In the genomic region with DNA sequence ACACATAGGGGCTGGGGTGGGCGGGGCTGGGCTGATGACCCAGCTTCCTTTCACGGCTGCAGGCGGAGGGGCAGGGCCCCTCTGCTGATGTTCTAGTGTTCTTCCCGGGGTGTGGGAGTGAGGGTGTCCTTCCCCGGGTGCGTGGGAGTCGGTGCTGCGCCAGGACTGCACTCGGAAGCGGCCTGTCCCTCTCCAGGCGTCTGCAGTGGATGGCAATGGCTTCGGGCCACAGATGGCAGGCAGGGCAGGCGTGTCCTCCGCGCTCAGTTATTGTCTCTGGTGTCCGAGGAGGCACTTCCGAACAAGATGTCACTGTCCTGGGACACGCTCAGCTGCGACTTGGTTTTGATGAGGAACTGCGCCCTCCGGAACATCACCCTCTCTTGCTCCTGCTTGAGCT, we compare ENCODE assay signal across 21 cellular contexts. TPM values are rescaled to one million over a fixed set of nuclear protein-coding genes. Genes with fewer than 3 reads are reported as not detected.
DNase-seq lines count a peak whose midpoint lies in the region; FAIRE-seq and TF ChIP-seq lines count a peak whose summit lies in the region.
"Had no signal": no experiment of that assay in that cellular context is flagged by ENCODE, and none has a peak within 500 bp of the region (broad histone marks: within the 10 kb centered on the region; RNA-seq: fewer than 3 reads in every experiment).

No MANE protein-coding gene starts in this region.

- no peaks in the 10 kb centered on the region for H3K27me3 ChIP-seq in neuronal stem cell (ENCODE audit: control insufficient read depth in 3 of 3, insufficient read depth in 3 of 3, low read depth in 1 of 3, low read length in 3 of 3)
- H3K27me3 ChIP-seq in adrenal gland, result peaks cover 4% of the 10 kb centered on the region

- H3K4me3 ChIP-seq in neuronal stem cell (ENCODE audit: low read length in 2 of 2), result no peak overlapping the region
- no peak overlapping the region for H3K4me3 ChIP-seq in adrenal gland
- H3K4me3 ChIP-seq: GM23338 had no signal

- peak overlapping the region; percentile 56 for H3K23ac ChIP-seq in neuronal stem cell (ENCODE audit: low read depth, low read length, poor library complexity)

- H3K4me1 ChIP-seq in neuronal stem cell (ENCODE audit: control insufficient read depth in 2 of 2, insufficient read depth in 1 of 2, low read depth in 1 of 2, low read length in 2 of 2), result peaks cover 11 to 14% of the 10 kb centered on the region in 2 donors
- no peaks in the 10 kb centered on the region for H3K4me1 ChIP-seq in adrenal gland (replicated peaks in 1 of 2)
- H3K4me1 ChIP-seq: BE2C had no signal

- WGBS in neuronal stem cell (ENCODE audit: extremely low coverage in 2 of 2, insufficient read length in 2 of 2, insufficient replicate concordance in 1 of 2), 2 donors, result no CpG with 5 or more reads among the region's 21 CpGs
- WGBS in adrenal gland, 4 donors, result 63 to 77% (median 71%) methylated on average over 13 to 21 of the region's 21 CpGs

- no peak overlapping the region for H3K4me2 ChIP-seq in neuronal stem cell (ENCODE audit: insufficient read depth, low read length, poor library complexity, severe bottlenecking)
- H3K4me2 ChIP-seq: GM23338 had no signal

- H3K14ac ChIP-seq in neuronal stem cell (ENCODE audit: low read length), result no peak overlapping the region

- H2AK5ac ChIP-seq in neuronal stem cell (ENCODE audit: low read depth, low read length), result peak overlapping the region; percentile 92

- H2BK5ac ChIP-seq in neuronal stem cell (ENCODE audit: low read length), result peak overlapping the region; percentile 91

- H3K4ac ChIP-seq in neuronal stem cell (ENCODE audit: low read length), result no peak overlapping the region

- H3K36me3 Mint-ChIP-seq in brain, result peaks cover 14% of the 10 kb centered on the region
- no peaks in the 10 kb centered on the region for H3K36me3 Mint-ChIP-seq in osteocyte (ENCODE audit: unreplicated experiment)
- H3K36me3 Mint-ChIP-seq: CD4-positive, CD25-positive, alpha-beta regulatory T cell; CD8-positive, alpha-beta memory T cell; IgD-negative memory B cell had no signal

- peak overlapping the region; percentile 35 for H2BK12ac ChIP-seq in neuronal stem cell (ENCODE audit: low read length)

- intact Hi-C loops in adrenal gland (cut with DNase I), result no loop called here

- H3K4me3 Mint-ChIP-seq in brain (peak overlapping the region in 1 of 5 experiments; percentile 52), osteocyte (ENCODE audit: unreplicated experiment) (no peak overlapping the region)
- H3K4me3 Mint-ChIP-seq: CD4-positive, CD25-positive, alpha-beta regulatory T cell; CD8-positive, alpha-beta memory T cell; GM23338; HFFc6; IgD-negative memory B cell had no signal

- H3K27ac Mint-ChIP-seq in brain, result peak overlapping the region in 3 of 5 experiments; percentile 19 to 93 (median 59)
- no peak overlapping the region for H3K27ac Mint-ChIP-seq in osteocyte (ENCODE audit: unreplicated experiment)
- H3K27ac Mint-ChIP-seq: CD4-positive, CD25-positive, alpha-beta regulatory T cell; CD8-positive, alpha-beta memory T cell; GM23338; HFFc6 had no signal

- no peak for FAIRE-seq in D721Med (lab: Jason Lieb, UNC)
- FAIRE-seq: GM12892, GM18507, HepG2 had no signal

- H3K4me1 Mint-ChIP-seq in brain (peaks cover 31% of the 10 kb centered on the region), osteocyte (ENCODE audit: unreplicated experiment) (no peaks in the 10 kb centered on the region)
- H3K4me1 Mint-ChIP-seq: CD4-positive, CD25-positive, alpha-beta regulatory T cell; CD8-positive, alpha-beta memory T cell had no signal

- H2AFZ ChIP-seq in neuronal stem cell (ENCODE audit: low read length), result peak overlapping the region; percentile 71
- H2AFZ ChIP-seq: GM23338 had no signal

- peaks cover 3% of the 10 kb centered on the region for H3K79me1 ChIP-seq in neuronal stem cell (ENCODE audit: low read depth, low read length)

- H3K9me3 Mint-ChIP-seq in brain (no peaks in the 10 kb centered on the region), osteocyte (ENCODE audit: unreplicated experiment) (no peaks in the 10 kb centered on the region)
- H3K9me3 Mint-ChIP-seq: CD4-positive, CD25-positive, alpha-beta regulatory T cell; CD8-positive, alpha-beta memory T cell; GM23338; HFFc6; IgD-negative memory B cell had no signal

- no peak overlapping the region for H2BK120ac ChIP-seq in neuronal stem cell (ENCODE audit: low read depth, low read length)

- peak overlapping the region; percentile 56 for H3K9ac ChIP-seq in neuronal stem cell (ENCODE audit: low read depth, low read length, poor library complexity)

- H4K91ac ChIP-seq in neuronal stem cell (ENCODE audit: low read depth, low read length, poor library complexity), result peak overlapping the region; percentile 68

- peak overlapping the region; percentile 3 for H4K8ac ChIP-seq in neuronal stem cell (ENCODE audit: low read depth, low read length)

- TF ChIP-seq POLR2A in adrenal gland (IDR thresholded peaks at IDR 0.05), result no peak

- H3K27me3 Mint-ChIP-seq in brain, result peaks cover 4% of the 10 kb centered on the region
- peaks cover 4% of the 10 kb centered on the region for H3K27me3 Mint-ChIP-seq in osteocyte (ENCODE audit: unreplicated experiment)

- peak overlapping the region; percentile 92 for H3K18ac ChIP-seq in neuronal stem cell (ENCODE audit: low read length)

- TF ChIP-seq CTCF in brain (conservative IDR thresholded peaks at IDR 0.05) (no peak), osteocyte (IDR thresholded peaks at IDR 0.05) (no peak), D721Med (IDR thresholded peaks at IDR 0.05; ENCODE audit: insufficient read depth, missing control alignments) (no peak), adrenal gland (IDR thresholded peaks at IDR 0.05) (no peak)

- peak overlapping the region; percentile 60 for H2BK15ac ChIP-seq in neuronal stem cell (ENCODE audit: low read length)

- H3K27ac ChIP-seq in neuronal stem cell (replicated peaks; ENCODE audit: low read length) (peak overlapping the region; percentile 23), adrenal gland (no peak overlapping the region)

- H3K9me3 ChIP-seq in neuronal stem cell (replicated peaks in 1 of 2; ENCODE audit: control insufficient read depth in 2 of 2, insufficient read depth in 1 of 2, low read depth in 1 of 2, low read length in 2 of 2), result no peaks in the 10 kb centered on the region
- H3K9me3 ChIP-seq in adrenal gland (replicated peaks in 1 of 3), result no peaks in the 10 kb centered on the region
- H3K9me3 ChIP-seq: BE2C had no signal

- H3K36me3 ChIP-seq in neuronal stem cell (replicated peaks in 1 of 2; ENCODE audit: control insufficient read depth in 2 of 2, insufficient read depth in 2 of 2, low read length in 2 of 2) (peaks cover 0 to 3% of the 10 kb centered on the region in 2 donors), adrenal gland (replicated peaks in 1 of 2) (no peaks in the 10 kb centered on the region)
- H3K36me3 ChIP-seq: BE2C had no signal

- in situ Hi-C loops in ACHN (cut with HindIII; ENCODE audit: low pct_ligation_motif_present, low pct_unique_long_range_greater_than_20kb, low sequenced_read_pairs), result no loop called here

- DNase-seq in left kidney (ENCODE audit: low read depth, low spot score), result peak; percentile 90
- no peak for DNase-seq in neuronal stem cell (ENCODE audit: low spot score)
- DNase-seq in osteocyte (ENCODE audit: extremely low spot score, unreplicated experiment), result no peak
- no peak for DNase-seq in D721Med (ENCODE audit: insufficient read length, low spot score)
- DNase-seq in ACHN, result no peak
- DNase-seq in adrenal gland, result no peak
- DNase-seq: BE2C; C1 segment of cervical spinal cord; CD4-positive, CD25-positive, alpha-beta regulatory T cell; CD8-positive, alpha-beta memory T cell; COR-L47; DMS153; DMS79; GDM1; HFFc6 had no signal

RNA-seq across cellular contexts. Expression of a gene that starts 19.1 kb away (rescaled TPM):
- polyA plus RNA-seq in brain (ENCODE audit: insufficient read depth, low read depth, low replicate concordance) (2.1 TPM), adrenal gland (1 to 10 TPM in 2 of 3 donors, under 1 TPM in 1; 0.95 to 5.3 (median 1.3) TPM)
- 8.5 TPM for polyA plus RNA-seq in neuronal stem cell (2013, experiment 1 of 2)
- 8.4 TPM for polyA plus RNA-seq in neuronal stem cell (2013, experiment 2 of 2)
- total RNA-seq in osteocyte (6.3 and 6.9 TPM in 2 replicates), adrenal gland (1 to 10 TPM in 3 of 8 donors, under 1 TPM in 2, not detected in 3; 0.14 to 4.7 (median 1.7) TPM)
- total RNA-seq: CD4-positive, CD25-positive, alpha-beta regulatory T cell; HepG2 had no signal
- polyA plus RNA-seq: CD8-positive, alpha-beta memory T cell; HepG2 had no signal

RNA-seq across cellular contexts. Expression of a gene that starts 45.2 kb away (rescaled TPM):
- 3.1 TPM for polyA plus RNA-seq in brain (ENCODE audit: insufficient read depth, low read depth, low replicate concordance)
- 2.6 TPM for polyA plus RNA-seq in neuronal stem cell (2013, experiment 1 of 2)
- polyA plus RNA-seq in neuronal stem cell (2013, experiment 2 of 2), result 2.5 TPM
- 5.0 and 5.5 TPM in 2 replicates for total RNA-seq in osteocyte
- 1 to 10 TPM; 4.2 to 7.5 (median 5.9) TPM for total RNA-seq in adrenal gland
- 1 to 10 TPM; 1.0 to 3.3 (median 1.1) TPM for polyA plus RNA-seq in adrenal gland

RNA-seq across cellular contexts. Expression of a gene that starts 45.4 kb away (rescaled TPM):
- polyA plus RNA-seq in brain (ENCODE audit: insufficient read depth, low read depth, low replicate concordance) (29.4 TPM), adrenal gland (100 to 1,000 TPM in 1 of 3 donors, 10 to 100 TPM in 2; 21.0 to 145 (median 23.2) TPM)
- 61.4 TPM for polyA plus RNA-seq in neuronal stem cell (2013, experiment 1 of 2)
- 64.6 TPM for polyA plus RNA-seq in neuronal stem cell (2013, experiment 2 of 2)
- total RNA-seq in osteocyte (32.7 and 37.7 TPM in 2 replicates), adrenal gland (10 to 100 TPM; 33.2 to 64.6 (median 42.9) TPM)
